20 cellular contexts compared by ENCODE assay signal in the genomic region with DNA sequence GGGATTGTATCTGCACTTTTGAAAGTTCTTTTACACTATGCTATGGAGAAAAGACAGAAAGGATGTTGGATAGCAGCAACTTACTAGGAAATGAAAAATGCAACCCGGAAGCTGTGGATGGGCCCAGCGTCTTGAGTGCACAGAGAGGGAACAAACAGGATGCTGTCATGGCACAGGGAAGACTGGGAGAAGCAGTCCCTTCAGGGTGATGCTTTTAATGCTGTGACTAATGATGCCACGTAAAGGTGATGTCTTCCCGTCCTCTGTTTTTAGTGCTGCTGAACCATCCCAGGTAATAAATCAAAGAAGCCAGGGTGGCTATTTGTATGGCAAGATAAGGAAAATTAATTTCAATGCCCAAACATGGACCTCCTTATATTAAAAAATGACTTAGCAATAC.
DNase-seq lines count a peak whose midpoint lies in the region; ATAC-seq, FAIRE-seq and TF ChIP-seq lines count a peak whose summit lies in the region.
"Had no signal": no experiment of that assay in that cellular context is flagged by ENCODE, and none has a peak within 500 bp of the region (broad histone marks: within the 10 kb centered on the region; RNA-seq: fewer than 3 reads in every experiment).

No MANE protein-coding gene starts in this region.

- no peaks in the 10 kb centered on the region for H3K9me2 ChIP-seq in SK-N-SH

- no peak for DNase-seq in CD4-positive, alpha-beta T cell
- DNase-seq in IMR-90 (no peak), foreskin keratinocyte (peak in 1 of 2 donors; percentile 20), NCI-H1436 (lab: John Stamatoyannopoulos, UW) (no peak), urothelium cell line (ENCODE audit: low spot score) (no peak), SK-N-SH (no peak)
- DNase-seq: ACHN, Caco-2, DMS153, GDM1, H9, KBM-7, NCI-H187 treated with DMSO at 0.1 percent for 48 hours, NCI-H2227 treated with DMSO at 0.1 percent for 48 hours, NCI-H510A treated with DMSO at 0.1 percent for 48 hours, PC-9, SIG-M5 had no signal

- H3K9me3 Mint-ChIP-seq in CD4-positive, alpha-beta T cell: peaks cover 3% of the 10 kb centered on the region
- H3K9me3 Mint-ChIP-seq in stimulated activated memory B cell treated with anti-CD40 and anti-IgM and Interleukin-4, amounts not matched to agents 10 μg/mL and 1 μg/mL and 100 μg/mL, for 72 hours: peaks cover 3% of the 10 kb centered on the region
- H3K9me3 Mint-ChIP-seq: H9 had no signal

- TF ChIP-seq CTCF in CD4-positive, alpha-beta T cell (IDR thresholded peaks at IDR 0.05): no peak
- TF ChIP-seq CTCF in IMR-90 (conservative IDR thresholded peaks at IDR 0.05; ENCODE audit: low read depth, low read length) (no peak), foreskin keratinocyte (conservative IDR thresholded peaks at IDR 0.05) (no peak), SK-N-SH (IDR thresholded peaks at IDR 0.05) (no peak)

- H2BK5ac ChIP-seq in IMR-90 (ENCODE audit: low read depth, low read length, poor library complexity, severe bottlenecking): no peak overlapping the region

- peaks cover 76% of the 10 kb centered on the region for H3K4me1 Mint-ChIP-seq in CD4-positive, alpha-beta T cell (ENCODE audit: low read depth)
- H3K4me1 Mint-ChIP-seq in stimulated activated memory B cell treated with anti-CD40 and anti-IgM and Interleukin-4, amounts not matched to agents 10 μg/mL and 1 μg/mL and 100 μg/mL, for 72 hours: peaks cover 41% of the 10 kb centered on the region

- CTCF ChIA-PET in CD4-positive, alpha-beta T cell (lab: Charles Lee): interaction anchor here (0.8 to 1.3 kb wide), 2 partner anchors 67 to 77 kb away, joined by 3 read pairs; no protein-coding TSS in a partner anchor
- CTCF ChIA-PET in IMR-90 (lab: Yijun Ruan, JAX): interaction anchor here (0.6 kb wide), 1 partner anchor 827 kb away, joined by 3 read pairs; no protein-coding TSS in a partner anchor
- CTCF ChIA-PET in SK-N-SH (lab: Yijun Ruan, JAX): no interaction called here

- H4K20me1 ChIP-seq in IMR-90 (ENCODE audit: insufficient read depth, low read length): no peaks in the 10 kb centered on the region
- H4K20me1 ChIP-seq in SK-N-SH (ENCODE audit: insufficient read depth): no peaks in the 10 kb centered on the region

- H2AFZ ChIP-seq in IMR-90 (replicated peaks; ENCODE audit: low read length, poor library complexity): no peak overlapping the region
- no peak overlapping the region for H2AFZ ChIP-seq in SK-N-SH (ENCODE audit: low read depth)
- H2AFZ ChIP-seq: PC-9 had no signal

- H4K5ac ChIP-seq in IMR-90 (ENCODE audit: low read depth, low read length): no peak overlapping the region

- dilution Hi-C loops in IMR-90 (cut with HindIII; ENCODE audit: low sequenced_read_pairs, unreplicated experiment): no loop called here

- no peak overlapping the region for H3K27ac ChIP-seq in CD4-positive, alpha-beta T cell (ENCODE audit: low read depth, low read length)
- no peak overlapping the region for H3K27ac ChIP-seq in IMR-90 (ENCODE audit: insufficient read depth, low read length)
- no peak overlapping the region for H3K27ac ChIP-seq in foreskin keratinocyte
- no peak overlapping the region for H3K27ac ChIP-seq in SK-N-SH (ENCODE audit: low read depth in 2 of 2, low read length in 1 of 2)
- H3K27ac ChIP-seq: C4-2B, PC-9, RWPE1 had no signal

- in situ Hi-C loops in IMR-90 (cut with MboI; ENCODE audit: low sequenced_read_pairs): no loop called here

- TF ChIP-seq RAD21 in IMR-90 (IDR thresholded peaks at IDR 0.05; ENCODE audit: low read length) (no peak), SK-N-SH (IDR thresholded peaks at IDR 0.05; ENCODE audit: low read length) (no peak)

- no peak overlapping the region for H2BK120ac ChIP-seq in IMR-90 (ENCODE audit: low read depth, low read length)

- no peak overlapping the region for H4K91ac ChIP-seq in IMR-90 (ENCODE audit: insufficient read depth, low read depth, low read length)

- no peak overlapping the region for H3K4me3 Mint-ChIP-seq in CD4-positive, alpha-beta T cell
- no peak overlapping the region for H3K4me3 Mint-ChIP-seq in stimulated activated memory B cell treated with anti-CD40 and anti-IgM and Interleukin-4, amounts not matched to agents 10 μg/mL and 1 μg/mL and 100 μg/mL, for 72 hours
- H3K4me3 Mint-ChIP-seq: H9 had no signal

- H4K8ac ChIP-seq in IMR-90 (ENCODE audit: low read depth in 2 of 2, low read length in 2 of 2): no peak overlapping the region

- no peak for FAIRE-seq in urothelium cell line (lab: Jason Lieb, UNC)

- no peak overlapping the region for H2BK15ac ChIP-seq in IMR-90 (ENCODE audit: low read depth, low read length)

- no peak for TF ChIP-seq POLR2A in IMR-90 (IDR thresholded peaks at IDR 0.05; ENCODE audit: low read depth, low read length)

- no peaks in the 10 kb centered on the region; the same call in 1 of the 2 replicates for H3K79me2 ChIP-seq in SK-N-SH (ENCODE audit: insufficient read depth)

- H3K9ac ChIP-seq in IMR-90 (ENCODE audit: low read depth, low read length) (no peak overlapping the region), SK-N-SH (no peak overlapping the region)

- 80% methylated on average over 1 of the region's 4 CpGs; no CpG with 5 or more reads in 1 of the 2 experiments for WGBS in IMR-90 (ENCODE audit: extremely low coverage in 2 of 2, insufficient read length in 1 of 2), 2 experiments
- WGBS in SK-N-SH (ENCODE audit: low lambda C conversion rate): 96% methylated on average over 4 of the region's 4 CpGs

- TF ChIP-seq EP300 in SK-N-SH (IDR thresholded peaks at IDR 0.05; ENCODE audit: borderline replicate concordance in 1 of 2, low read depth in 1 of 2, low read length in 1 of 2): no peak

- no peak overlapping the region for H3K18ac ChIP-seq in IMR-90 (ENCODE audit: low read depth, low read length)

- H3F3A ChIP-seq in SK-N-SH (replicated peaks; ENCODE audit: insufficient read depth): no peaks in the 10 kb centered on the region

- no peak for ATAC-seq in CD4-positive, alpha-beta T cell (ENCODE audit: poor library complexity)
- ATAC-seq in IMR-90 (ENCODE audit: low read depth) (no peak), foreskin keratinocyte (peak; percentile 67)
- no peak for ATAC-seq in stimulated activated memory B cell treated with anti-CD40 and anti-IgM and Interleukin-4, amounts not matched to agents 10 μg/mL and 1 μg/mL and 100 μg/mL, for 72 hours

- H3K4me1 ChIP-seq in IMR-90 (ENCODE audit: control insufficient read depth, insufficient read depth, low read length): no peaks in the 10 kb centered on the region; the same call in 1 of the 2 replicates
- no peaks in the 10 kb centered on the region for H3K4me1 ChIP-seq in foreskin keratinocyte
- H3K4me1 ChIP-seq in SK-N-SH (ENCODE audit: control insufficient read depth in 1 of 2, insufficient read depth in 2 of 2, low read depth in 1 of 2, low read length in 1 of 2): peaks cover 0 to 7% of the 10 kb centered on the region in 2 experiments; a peak in 2 of 4 replicates

- H3K23ac ChIP-seq in IMR-90 (ENCODE audit: low read depth, low read length): no peak overlapping the region

- H3K27me3 ChIP-seq in CD4-positive, alpha-beta T cell (ENCODE audit: control insufficient read depth, insufficient read depth, low read length): no peaks in the 10 kb centered on the region
- no peaks in the 10 kb centered on the region for H3K27me3 ChIP-seq in IMR-90 (ENCODE audit: control insufficient read depth, insufficient read depth, low read length)
- no peaks in the 10 kb centered on the region for H3K27me3 ChIP-seq in foreskin keratinocyte
- no peaks in the 10 kb centered on the region for H3K27me3 ChIP-seq in SK-N-SH (ENCODE audit: insufficient read depth)

- H3K9me1 ChIP-seq in IMR-90 (ENCODE audit: insufficient read depth, low read length): peaks cover 5% of the 10 kb centered on the region; the same call in 1 of the 2 replicates

- H3K27me3 Mint-ChIP-seq in CD4-positive, alpha-beta T cell: no peaks in the 10 kb centered on the region
- no peaks in the 10 kb centered on the region for H3K27me3 Mint-ChIP-seq in stimulated activated memory B cell treated with anti-CD40 and anti-IgM and Interleukin-4, amounts not matched to agents 10 μg/mL and 1 μg/mL and 100 μg/mL, for 72 hours

- 0 out of 2 replicates have a peak overlapping the region, but pooled peaks have one; percentile 5 for H2AK5ac ChIP-seq in IMR-90 (ENCODE audit: low read depth, low read length)

- BruUV-seq in IMR-90 (replicated peaks; lab: Mats Ljungman, UMichigan): no TSS peak

- no peak overlapping the region for H3K4ac ChIP-seq in IMR-90 (ENCODE audit: low read depth, low read length)

- no peak overlapping the region for H3K4me3 ChIP-seq in IMR-90 (ENCODE audit: insufficient read depth, low read depth, low read length)
- no peak overlapping the region for H3K4me3 ChIP-seq in SK-N-SH (ENCODE audit: low read depth in 2 of 2, low read length in 1 of 2)
- H3K4me3 ChIP-seq: PC-9 had no signal

- H3K56ac ChIP-seq in IMR-90 (ENCODE audit: extremely low read depth, insufficient read depth, low read length): no peak overlapping the region

- H2AK9ac ChIP-seq in IMR-90 (replicated peaks; ENCODE audit: low read depth, low read length, poor library complexity): no peak overlapping the region

- POLR2A ChIA-PET in CD4-positive, alpha-beta T cell (lab: Charles Lee): interaction anchor here (1.1 kb wide), 1 partner anchor 15 kb away, joined by 3 read pairs; no protein-coding TSS in a partner anchor
- POLR2A ChIA-PET in IMR-90 (lab: Charles Lee; ENCODE audit: unreplicated experiment) (no interaction called here), SK-N-SH (lab: Yijun Ruan, JAX) (no interaction called here)

- H3K9me3 ChIP-seq in CD4-positive, alpha-beta T cell (ENCODE audit: control insufficient read depth, low read length): no peaks in the 10 kb centered on the region
- H3K9me3 ChIP-seq in IMR-90 (ENCODE audit: control insufficient read depth, insufficient read depth, low read length) (no peaks in the 10 kb centered on the region), SK-N-SH (no peaks in the 10 kb centered on the region)
- H3K9me3 ChIP-seq: Caco-2 had no signal

- peaks cover 2 to 15% of the 10 kb centered on the region in 2 experiments; a peak in 2 of 4 replicates for H3K79me1 ChIP-seq in IMR-90 (ENCODE audit: low read depth in 1 of 2, low read length in 2 of 2)

- no peak overlapping the region for H2BK20ac ChIP-seq in IMR-90 (ENCODE audit: low read depth, low read length)

- H3K27ac Mint-ChIP-seq in CD4-positive, alpha-beta T cell: peak overlapping the region; percentile 50
- H3K27ac Mint-ChIP-seq in stimulated activated memory B cell treated with anti-CD40 and anti-IgM and Interleukin-4, amounts not matched to agents 10 μg/mL and 1 μg/mL and 100 μg/mL, for 72 hours: peak overlapping the region; percentile 63
- H3K27ac Mint-ChIP-seq: H9 had no signal

- H3K36me3 Mint-ChIP-seq in CD4-positive, alpha-beta T cell (ENCODE audit: low read depth): peaks cover 70% of the 10 kb centered on the region
- H3K36me3 Mint-ChIP-seq in stimulated activated memory B cell treated with anti-CD40 and anti-IgM and Interleukin-4, amounts not matched to agents 10 μg/mL and 1 μg/mL and 100 μg/mL, for 72 hours: peaks cover 19% of the 10 kb centered on the region

- no peak overlapping the region for H3K4me2 ChIP-seq in IMR-90 (ENCODE audit: low read depth, low read length)
- H3K4me2 ChIP-seq in SK-N-SH: no peak overlapping the region
- H3K4me2 ChIP-seq: PC-9 had no signal

- H3K36me3 ChIP-seq in IMR-90 (ENCODE audit: control insufficient read depth, insufficient read depth, low read length): 0 out of 2 replicates have a peak, but pooled peaks cover 1% of the 10 kb centered on the region
- peaks cover 0 to 10% of the 10 kb centered on the region in 2 experiments for H3K36me3 ChIP-seq in SK-N-SH (replicated peaks in 1 of 2; ENCODE audit: control insufficient read depth in 1 of 2, insufficient read depth in 2 of 2, low read length in 1 of 2)

- intact Hi-C loops in CD4-positive, alpha-beta T cell (cut with DNase I, micrococcal nuclease): no loop called here
- intact Hi-C loops in IMR-90 (cut with micrococcal nuclease): no loop called here

- no peak overlapping the region for H3K14ac ChIP-seq in IMR-90 (replicated peaks; ENCODE audit: low read depth, low read length)
